Comparison of ENCODE assay signal across 12 cellular contexts in the genomic region with DNA sequence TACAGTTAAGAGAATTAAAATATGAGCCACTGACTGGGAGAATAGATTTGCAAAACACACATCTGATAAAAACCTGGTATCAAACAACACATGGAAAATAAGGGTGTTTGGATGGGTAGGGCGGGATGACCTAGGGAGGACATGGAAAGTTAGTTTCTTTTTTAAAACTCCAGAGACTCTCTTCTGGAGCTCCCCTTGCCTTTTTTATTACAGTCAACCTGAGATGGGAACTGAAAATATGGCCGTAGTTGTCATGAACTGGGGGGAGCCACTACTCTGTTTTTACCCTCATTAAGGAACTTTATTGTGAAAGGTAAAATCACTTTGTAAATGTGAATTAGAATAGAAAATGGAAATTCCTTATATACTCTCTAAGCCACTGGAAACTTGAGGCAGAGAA.
DNase-seq lines count a peak whose midpoint lies in the region; ATAC-seq, FAIRE-seq and TF ChIP-seq lines count a peak whose summit lies in the region.
"Had no signal": no experiment of that assay in that cellular context is flagged by ENCODE, and none has a peak within 500 bp of the region (broad histone marks: within the 10 kb centered on the region; RNA-seq: fewer than 3 reads in every experiment).

No MANE protein-coding gene starts in this region.

- ATAC-seq in GM19467 (IDR thresholded peaks at IDR 0.05; ENCODE audit: unreplicated experiment) (peak; percentile 46), HG02981 (IDR thresholded peaks at IDR 0.05; ENCODE audit: unreplicated experiment) (peak; percentile 51), GM21367 (IDR thresholded peaks at IDR 0.05; ENCODE audit: unreplicated experiment) (no peak), GM21737 (IDR thresholded peaks at IDR 0.05; ENCODE audit: unreplicated experiment) (no peak)
- ATAC-seq: natural killer cell treated with Interleukin-12 subunit alpha and Interleukin-12 subunit beta and Interleukin-15 and Interleukin-18, amount 100 ng/mL, for 72 hours had no signal

- FAIRE-seq in GM12892 (lab: Jason Lieb, UNC) = peak; percentile 44
- FAIRE-seq: RCC 7860 had no signal

- TF ChIP-seq POLR2A in GM12892 (IDR thresholded peaks at IDR 0.05; ENCODE audit: low read depth, low read length) = no peak

- DNase-seq in GM12892 (ENCODE audit: insufficient read length) (no peak), RPMI8226 (peak; percentile 9), globus pallidus (ENCODE audit: low spot score) (no peak), hippocampal formation (lab: John Stamatoyannopoulos, UW) (no peak)
- DNase-seq: BE2C, NCI-H446 had no signal

Comparison
In these comparisons a context has a peak if more than half of its experiments do, and no peak if none do; other contexts are left out.
1. ATAC-seq: peak in GM19467 (single experiment) and HG02981 (single experiment); none in GM21367 (single experiment) and GM21737 (single experiment).